ENCODE assay signal across 8 cellular contexts in genomic region chr12:107214373-107214773, GRCh38.
A peak's percentile ranks its signal among the peaks of the same experiment; 100 is the strongest.
DNase-seq lines count a peak whose midpoint lies in the region; ATAC-seq, FAIRE-seq and TF ChIP-seq lines count a peak whose summit lies in the region.
"Not testable (repeated sequence)": the region's sequence is repeated elsewhere in the genome, so short reads cannot be mapped to it uniquely, and the experiment has no call there.

No MANE protein-coding gene starts in this region.

- H3F3A ChIP-seq in GM23248 (ENCODE audit: insufficient read depth); PC-3 (ENCODE audit: low read length, unreplicated experiment): not testable (repeated sequence)

- POLR2A ChIA-PET in PC-3 (lab: Charles Lee; ENCODE audit: unreplicated experiment); activated CD4-positive, alpha-beta T cell treated with anti-CD3 and anti-CD28 coated beads for 36 hours (lab: Charles Lee): not testable (repeated sequence)

- not testable (repeated sequence) for BruUV-seq in PC-3 (replicated peaks; lab: Mats Ljungman, UMichigan)

- not testable (repeated sequence) for TF ChIP-seq CTCF in PC-3 (conservative IDR thresholded peaks at IDR 0.05; ENCODE audit: low read depth, low read length); choroid plexus epithelial cell (conservative IDR thresholded peaks at IDR 0.05; ENCODE audit: low read depth, low read length); foreskin fibroblast (IDR thresholded peaks at IDR 0.05; ENCODE audit: low read depth, low read length); pancreas (IDR thresholded peaks at IDR 0.05)

- not testable (repeated sequence) for H3K9me3 Mint-ChIP-seq in activated CD4-positive, alpha-beta T cell treated with anti-CD3 and anti-CD28 coated beads for 36 hours (ENCODE audit: low read depth)

- DNase-seq in GM23248 (peak; percentile 45), PC-3 (peak; percentile 89), adipocyte (ENCODE audit: low read depth) (peak; percentile 33), choroid plexus epithelial cell (ENCODE audit: low read depth) (peak; percentile 64), foreskin fibroblast (peak; percentile 51 to 69), pancreas (peak in 4 of 6 donors; percentile 15 to 49 (median 28)), stromal cell of bone marrow (ENCODE audit: low read depth) (peak; percentile 35)
- DNase-seq in activated CD4-positive, alpha-beta T cell treated with anti-CD3 and anti-CD28 coated beads for 36 hours = peak; percentile 40

- H3K27ac ChIP-seq in GM23248, pancreas: not testable (repeated sequence)
- H3K27ac ChIP-seq in PC-3 (ENCODE audit: low read length) = peak overlapping the region; percentile 29; the same call in 1 of the 2 replicates

- not testable (repeated sequence) for H3K4me3 Mint-ChIP-seq in activated CD4-positive, alpha-beta T cell treated with anti-CD3 and anti-CD28 coated beads for 36 hours

- CTCF ChIA-PET in PC-3 (lab: Charles Lee); activated CD4-positive, alpha-beta T cell treated with anti-CD3 and anti-CD28 coated beads for 36 hours (lab: Charles Lee): not testable (repeated sequence)

- not testable (repeated sequence) for H3K4me3 ChIP-seq in GM23248; PC-3 (ENCODE audit: low read length); adipocyte (ENCODE audit: low read length); choroid plexus epithelial cell (ENCODE audit: low read depth, low read length); foreskin fibroblast (ENCODE audit: low read depth in 1 of 2, low read length in 2 of 2); pancreas

- not testable (repeated sequence) for H2AFZ ChIP-seq in GM23248; PC-3 (ENCODE audit: low read length)

- not testable (repeated sequence) for H3K36me3 Mint-ChIP-seq in activated CD4-positive, alpha-beta T cell treated with anti-CD3 and anti-CD28 coated beads for 36 hours (ENCODE audit: low read depth)

- not testable (repeated sequence) for H3K27ac Mint-ChIP-seq in activated CD4-positive, alpha-beta T cell treated with anti-CD3 and anti-CD28 coated beads for 36 hours

- peaks cover 10% of the 10 kb centered on the region for H3K27me3 Mint-ChIP-seq in activated CD4-positive, alpha-beta T cell treated with anti-CD3 and anti-CD28 coated beads for 36 hours

- 30 to 37% methylated on average over 3 of the region's 3 CpGs for WGBS in GM23248 (ENCODE audit: low coverage in 1 of 2, low lambda C conversion rate in 2 of 2, missing lambda C conversion rate in 2 of 2), 2 experiments
- WGBS in pancreas, 2 donors = 27 to 30% methylated on average over 3 of the region's 3 CpGs

- intact Hi-C loops in PC-3 (cut with micrococcal nuclease); activated CD4-positive, alpha-beta T cell treated with anti-CD3 and anti-CD28 coated beads for 36 hours (cut with DNase I, micrococcal nuclease); pancreas (cut with DNase I): not testable (repeated sequence)

- not testable (repeated sequence) for H3K9me3 ChIP-seq in GM23248 (ENCODE audit: low read depth); PC-3 (ENCODE audit: low read length); adipocyte (ENCODE audit: control insufficient read depth, low read length); pancreas

- not testable (repeated sequence) for H3K36me3 ChIP-seq in GM23248 (ENCODE audit: low read depth); PC-3 (ENCODE audit: low read depth, low read length); adipocyte (ENCODE audit: control insufficient read depth, insufficient read depth, low read length, severe bottlenecking); pancreas

- H4K20me1 ChIP-seq in GM23248 (ENCODE audit: insufficient read depth); PC-3 (ENCODE audit: low read length): not testable (repeated sequence)

- not testable (repeated sequence) for H3K9ac ChIP-seq in GM23248; PC-3 (ENCODE audit: low read length); adipocyte (ENCODE audit: low read length)

- FAIRE-seq in pancreas (lab: Jason Lieb, UNC) = not testable (repeated sequence)

- not testable (repeated sequence) for H3K4me1 Mint-ChIP-seq in activated CD4-positive, alpha-beta T cell treated with anti-CD3 and anti-CD28 coated beads for 36 hours

- not testable (repeated sequence) for H3K9me2 ChIP-seq in GM23248 (ENCODE audit: insufficient read depth); PC-3 (replicated peaks; ENCODE audit: low read length)

- not testable (repeated sequence) for H3K4me1 ChIP-seq in GM23248 (ENCODE audit: insufficient read depth); adipocyte (ENCODE audit: control insufficient read depth, insufficient read depth, low read length); pancreas
- H3K4me1 ChIP-seq in PC-3 (ENCODE audit: insufficient read depth, low read length) = peaks cover 12% of the 10 kb centered on the region

- not testable (repeated sequence) for H3K27me3 ChIP-seq in GM23248 (replicated peaks; ENCODE audit: insufficient read depth); PC-3 (ENCODE audit: low read length); adipocyte (replicated peaks; ENCODE audit: control insufficient read depth, insufficient read depth, low read length); pancreas

- in situ Hi-C loops in GM23248 (cut with MboI) = not testable (repeated sequence)

- H3K4me2 ChIP-seq in GM23248 (ENCODE audit: unreplicated experiment) = not testable (repeated sequence)
- peak overlapping the region; percentile 43 for H3K4me2 ChIP-seq in PC-3 (ENCODE audit: low read length)

- not testable (repeated sequence) for ATAC-seq in PC-3
- ATAC-seq in activated CD4-positive, alpha-beta T cell treated with anti-CD3 and anti-CD28 coated beads for 36 hours = peak; percentile 90
- ATAC-seq in pancreas = peak in 2 of 4 donors; percentile 43 to 54

- H3K79me2 ChIP-seq in GM23248 (ENCODE audit: insufficient read depth); PC-3 (ENCODE audit: low read length): not testable (repeated sequence)

Comparison
In these comparisons a context has a peak if more than half of its experiments do, and no peak if none do; other contexts are left out.
1. DNase-seq: peak in every context shown above with its lines; median percentile 89 in PC-3; 64 in choroid plexus epithelial cell; 60 in foreskin fibroblast; 45 in GM23248; 40 in activated CD4-positive, alpha-beta T cell treated with anti-CD3 and anti-CD28 coated beads for 36 hours; 35 in stromal cell of bone marrow; 33 in adipocyte; 28 in pancreas.